Comparison of ENCODE assay signal across 1 cellular context in the genomic region with DNA sequence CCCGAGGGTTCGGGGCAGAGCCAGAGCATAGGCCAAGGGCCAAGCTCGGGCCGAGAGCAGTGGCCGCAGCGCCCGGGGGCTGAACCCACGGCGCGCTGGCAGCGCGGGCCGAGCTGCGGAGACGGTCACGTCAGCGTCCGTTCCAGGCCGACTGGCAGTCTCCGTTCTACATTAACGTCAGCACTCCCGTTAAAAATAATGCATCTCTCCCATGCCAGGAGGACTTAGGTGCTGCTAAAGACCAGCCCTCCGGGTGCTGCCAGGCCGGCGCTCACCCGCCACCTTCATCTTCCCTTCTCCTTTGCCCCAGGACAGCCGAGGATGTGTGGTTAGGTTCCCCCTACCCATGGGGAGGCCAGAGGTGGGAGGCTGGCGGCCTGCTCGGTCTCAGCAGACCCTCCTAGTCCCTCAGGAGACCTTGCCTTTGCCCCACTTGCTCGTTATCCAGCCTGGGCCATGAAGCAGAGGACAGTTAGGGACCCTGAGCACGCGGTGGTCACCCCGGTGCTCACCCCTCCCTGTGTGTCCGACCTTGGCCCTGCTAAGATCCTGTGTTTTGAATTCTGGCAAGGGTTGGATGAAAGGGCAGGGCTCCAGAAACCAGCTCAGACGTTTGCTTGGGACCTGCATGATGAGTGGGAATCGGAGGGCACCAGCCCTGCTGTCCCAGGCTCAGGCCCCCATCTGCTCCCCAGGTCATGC.
TF ChIP-seq lines count a peak whose summit lies in the region.

No MANE protein-coding gene starts in this region.

TF ChIP-seq in K562, 482 proteins besides CTCF, POLR2A, EP300 and RAD21 (continued from another document):
- TF ChIP-seq, protein P1, sequence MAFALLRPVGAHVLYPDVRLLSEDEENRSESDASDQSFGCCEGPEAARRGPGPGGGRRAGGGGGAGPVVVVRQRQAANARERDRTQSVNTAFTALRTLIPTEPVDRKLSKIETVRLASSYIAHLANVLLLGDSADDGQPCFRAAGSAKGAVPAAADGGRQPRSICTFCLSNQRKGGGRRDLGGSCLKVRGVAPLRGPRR (CRISPR knock-in tag; IDR thresholded peaks at IDR 0.05) = no peak
- TF ChIP-seq MCM2 (IDR thresholded peaks at IDR 0.05; ENCODE audit: low read depth) (no peak), POLR3A (IDR thresholded peaks at IDR 0.05; ENCODE audit: borderline replicate concordance, extremely low read depth, insufficient read depth, insufficient read length) (no peak), DACH1 (IDR thresholded peaks at IDR 0.05; ENCODE audit: partially characterized antibody) (no peak)
